17 cellular contexts compared by ENCODE assay signal in the genomic region with DNA sequence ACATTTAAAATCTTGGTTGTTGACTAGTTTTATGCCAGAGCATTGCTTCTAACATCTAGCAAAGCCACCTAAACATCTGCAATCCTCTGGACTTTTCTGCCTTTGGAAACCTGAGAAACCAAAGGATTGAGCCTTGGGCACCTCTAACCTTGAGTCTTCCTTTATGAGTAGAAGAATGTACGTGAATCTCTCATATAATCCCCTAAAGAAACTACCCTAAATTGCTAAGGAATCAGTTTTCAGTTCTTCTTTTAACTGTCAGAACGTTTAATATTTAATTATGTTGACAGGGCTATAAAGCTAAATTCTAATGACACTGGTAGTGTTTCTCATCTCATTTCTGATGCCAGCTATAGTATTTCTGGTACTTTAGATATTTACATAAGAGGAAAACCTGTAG.
DNase-seq lines count a peak whose midpoint lies in the region; ATAC-seq, FAIRE-seq and TF ChIP-seq lines count a peak whose summit lies in the region.
"Had no signal": no experiment of that assay in that cellular context is flagged by ENCODE, and none has a peak within 500 bp of the region (broad histone marks: within the 10 kb centered on the region; RNA-seq: fewer than 3 reads in every experiment).

No MANE protein-coding gene starts in this region.

- H3K4me1 ChIP-seq in lower lobe of right lung, result no peaks in the 10 kb centered on the region

- H3K27ac ChIP-seq in lower lobe of right lung, result no peak overlapping the region
- H3K27ac ChIP-seq: epithelial cell of prostate, WERI-Rb-1 had no signal

- H3K36me3 ChIP-seq in lower lobe of right lung, result no peaks in the 10 kb centered on the region
- H3K36me3 ChIP-seq: WERI-Rb-1 had no signal

- H3K27me3 ChIP-seq in lower lobe of right lung (ENCODE audit: low read depth), result no peaks in the 10 kb centered on the region

- ATAC-seq in GM19351 (IDR thresholded peaks at IDR 0.05; ENCODE audit: unreplicated experiment), result peak; percentile 41
- peak; percentile 67 for ATAC-seq in GM21786 (IDR thresholded peaks at IDR 0.05; ENCODE audit: unreplicated experiment)
- ATAC-seq in HG03175 (IDR thresholded peaks at IDR 0.05; ENCODE audit: unreplicated experiment), result peak; percentile 75
- no peak for ATAC-seq in HG02610 (IDR thresholded peaks at IDR 0.05; ENCODE audit: unreplicated experiment)
- no peak for ATAC-seq in lower lobe of right lung

- no peak for DNase-seq in urothelium cell line (ENCODE audit: low spot score)
- DNase-seq in HUDEP-2 (lab: John Stamatoyannopoulos, UW; ENCODE audit: unreplicated experiment in 76 of 76), result no peak
- no peak for DNase-seq in lower lobe of right lung
- DNase-seq: activated gamma-delta T cell; aorta; CD4-positive, CD25-positive, alpha-beta regulatory T cell; DND-41; immature natural killer cell; mammary epithelial cell; NCI-H1436 treated with DMSO at 0.1 percent for 48 hours; nephron progenitor cell; WERI-Rb-1 had no signal

- no peak for TF ChIP-seq CTCF in lower lobe of right lung (IDR thresholded peaks at IDR 0.05)

- intact Hi-C loops in lower lobe of right lung (cut with DNase I), result no loop called here

- FAIRE-seq in urothelium cell line (lab: Jason Lieb, UNC), result no peak

- no peaks in the 10 kb centered on the region for H3K9me3 ChIP-seq in lower lobe of right lung

- no peak overlapping the region for H3K4me3 ChIP-seq in lower lobe of right lung

Comparison
In these comparisons a context has a peak if more than half of its experiments do, and no peak if none do; other contexts are left out.
1. ATAC-seq: peak in GM19351 (single experiment), GM21786 (single experiment) and HG03175 (single experiment); none in HG02610 (single experiment) and lower lobe of right lung (0 of 2).